ENCODE assay signal across 22 cellular contexts in genomic region chr11:129163714-129164164, GRCh38.
"Had no signal": no experiment of that assay in that cellular context is flagged by ENCODE, and none has a peak within 500 bp of the region (broad histone marks: within the 10 kb centered on the region; RNA-seq: fewer than 3 reads in every experiment).

No MANE protein-coding gene starts in this region.

- H3K9me3 ChIP-seq: body of pancreas, esophagus squamous epithelium, mucosa of descending colon, right lobe of liver had no signal

- H3K4me1 ChIP-seq: esophagus squamous epithelium, neural progenitor cell had no signal

- H3K4me3 ChIP-seq: body of pancreas, esophagus squamous epithelium, mucosa of descending colon, neural progenitor cell, ovary, right lobe of liver, tibial artery had no signal

- H3K36me3 ChIP-seq: ovary, right lobe of liver had no signal

- H3K4me1 Mint-ChIP-seq: activated CD4-positive, alpha-beta T cell treated with anti-CD3 and anti-CD28 coated beads, Interleukin-2, amount 10 ng/mL, durations not matched to agents 7 days and 5 days; neural progenitor cell; stimulated activated memory B cell treated with anti-CD40 and anti-IgM and Interleukin-4, amounts not matched to agents 10 μg/mL and 1 μg/mL and 100 μg/mL, for 72 hours; T-helper 17 cell had no signal

- H3K4me3 Mint-ChIP-seq: activated CD4-positive, alpha-beta T cell treated with anti-CD3 and anti-CD28 coated beads, Interleukin-2, amount 10 ng/mL, durations not matched to agents 7 days and 5 days; activated naive CD8-positive, alpha-beta T cell; activated T-cell treated with anti-CD3 and anti-CD28 coated beads, Interleukin-2, amount 50 U/mL, for 72 hours; naive B cell; neural progenitor cell; stimulated activated memory B cell treated with anti-CD40 and anti-IgM and Interleukin-4, amounts not matched to agents 10 μg/mL and 1 μg/mL and 100 μg/mL, for 72 hours; T-helper 17 cell had no signal

- H2AFZ ChIP-seq: neural progenitor cell had no signal

- DNase-seq: activated CD4-positive, alpha-beta T cell treated with anti-CD3 and anti-CD28 coated beads, Interleukin-2, amount 10 ng/mL, durations not matched to agents 7 days and 5 days; activated CD8-positive, alpha-beta memory T cell treated with anti-CD3 and anti-CD28 coated beads for 24 hours; activated CD8-positive, alpha-beta memory T cell treated with anti-CD3 and anti-CD28 coated beads, Interleukin-2, amount 50 U/mL, for 48 hours; activated gamma-delta T cell; activated T-cell treated with anti-CD3 and anti-CD28 coated beads, Interleukin-2, amount 50 U/mL, for 72 hours; amygdala; body of pancreas; dermis blood vessel endothelial cell; effector memory CD4-positive, alpha-beta T cell; esophagus squamous epithelium; mesenchymal stem cell; mucosa of descending colon; naive B cell; ovary; right lobe of liver; small intestine; stimulated activated CD4-positive, alpha-beta T cell treated with anti-CD3 and anti-CD28 coated beads, Interleukin-4, amount 100 ng/mL, for 4 hours; T-helper 17 cell; tibial artery had no signal

- H3K27me3 Mint-ChIP-seq: activated CD4-positive, alpha-beta T cell treated with anti-CD3 and anti-CD28 coated beads, Interleukin-2, amount 10 ng/mL, durations not matched to agents 7 days and 5 days; activated naive CD8-positive, alpha-beta T cell; naive B cell; stimulated activated memory B cell treated with anti-CD40 and anti-IgM and Interleukin-4, amounts not matched to agents 10 μg/mL and 1 μg/mL and 100 μg/mL, for 72 hours; T-helper 17 cell had no signal

- H3K9ac ChIP-seq: neural progenitor cell had no signal

- H3K27ac Mint-ChIP-seq: activated CD4-positive, alpha-beta T cell treated with anti-CD3 and anti-CD28 coated beads, Interleukin-2, amount 10 ng/mL, durations not matched to agents 7 days and 5 days; activated naive CD8-positive, alpha-beta T cell; activated T-cell treated with anti-CD3 and anti-CD28 coated beads, Interleukin-2, amount 50 U/mL, for 72 hours; naive B cell; neural progenitor cell; stimulated activated memory B cell treated with anti-CD40 and anti-IgM and Interleukin-4, amounts not matched to agents 10 μg/mL and 1 μg/mL and 100 μg/mL, for 72 hours; T-helper 17 cell had no signal

- H3K4me2 ChIP-seq: neural progenitor cell had no signal

- H3K27me3 ChIP-seq: body of pancreas, esophagus squamous epithelium, neural progenitor cell, ovary, right lobe of liver, tibial artery had no signal

- H3K27ac ChIP-seq: body of pancreas, esophagus squamous epithelium, neural progenitor cell, ovary, right lobe of liver, tibial artery had no signal

- ATAC-seq: body of pancreas; mucosa of descending colon; right lobe of liver; stimulated activated memory B cell treated with anti-CD40 and anti-IgM and Interleukin-4, amounts not matched to agents 10 μg/mL and 1 μg/mL and 100 μg/mL, for 72 hours; T-helper 17 cell had no signal
